ENCODE assay signal across 20 cellular contexts in the genomic region with DNA sequence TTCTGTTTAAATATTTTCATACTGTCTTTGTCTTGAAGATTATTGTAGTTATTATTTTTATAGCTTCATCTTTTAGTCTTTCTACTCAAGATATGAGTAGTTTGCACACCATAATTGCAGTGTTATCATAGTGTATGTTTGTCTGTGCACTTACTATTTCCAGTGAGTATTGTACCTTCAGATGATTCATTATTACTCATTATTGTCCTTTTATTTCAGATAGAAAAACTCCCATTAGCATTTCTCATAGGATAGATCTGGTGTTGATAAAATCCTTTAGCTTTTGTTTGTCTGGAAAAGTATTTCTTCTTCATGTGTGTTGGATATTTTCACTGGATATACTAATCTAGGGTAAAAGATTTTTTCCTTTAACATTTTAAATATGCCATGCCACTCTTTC.
DNase-seq lines count a peak whose midpoint lies in the region; FAIRE-seq and TF ChIP-seq lines count a peak whose summit lies in the region.
"Had no signal": no experiment of that assay in that cellular context is flagged by ENCODE, and none has a peak within 500 bp of the region (broad histone marks: within the 10 kb centered on the region; RNA-seq: fewer than 3 reads in every experiment).

No MANE protein-coding gene starts in this region.

- no peak overlapping the region for H3K4me3 ChIP-seq in bronchial epithelial cell (ENCODE audit: low read depth, low read length)
- H3K4me3 ChIP-seq: BLaER1, GM23248 had no signal

- no peak for FAIRE-seq in bronchial epithelial cell (lab: Jason Lieb, UNC)
- FAIRE-seq: A204.1, GM12891, GM18507, H1 had no signal

- no peaks in the 10 kb centered on the region for H3K27me3 ChIP-seq in bronchial epithelial cell (ENCODE audit: control insufficient read depth, insufficient read depth, low read length)
- H3K27me3 ChIP-seq: BLaER1 had no signal

- no peak for TF ChIP-seq CTCF in bronchial epithelial cell (IDR thresholded peaks at IDR 0.05; ENCODE audit: insufficient read depth, low read length, severe bottlenecking)
- TF ChIP-seq CTCF in GM20000 (IDR thresholded peaks at IDR 0.05; ENCODE audit: extremely low read depth, missing control alignments), result no peak

- H3K36me3 ChIP-seq in bronchial epithelial cell (ENCODE audit: control insufficient read depth, insufficient read depth, low read length), result no peaks in the 10 kb centered on the region
- H3K36me3 ChIP-seq: BLaER1 had no signal

- peak; percentile 15 for DNase-seq in DMS53 (lab: John Stamatoyannopoulos, UW)
- no peak for DNase-seq in DMS53 treated with DMSO at 0.1 percent for 48 hours (lab: John Stamatoyannopoulos, UW; ENCODE audit: unreplicated experiment)
- DNase-seq in HT1080 (ENCODE audit: low read depth), result peak; percentile 13
- peak; percentile 60 for DNase-seq in bronchial epithelial cell (ENCODE audit: low read depth)
- no peak for DNase-seq in NCI-H2081 (lab: John Stamatoyannopoulos, UW)
- DNase-seq in GM20000 (ENCODE audit: low spot score), result no peak
- DNase-seq: Caco-2; CD4-positive, CD25-positive, alpha-beta regulatory T cell; CD8-positive, alpha-beta T cell; DMS153; DMS79 treated with DMSO at 0.1 percent for 48 hours; GF-D8; GM23248; H7; HCEC 1CT had no signal

Comparison
In these comparisons a context has a peak if more than half of its experiments do, and no peak if none do; other contexts are left out.
1. DNase-seq: peak in DMS53 (single experiment), HT1080 (single experiment) and bronchial epithelial cell (single experiment); none in DMS53 treated with DMSO at 0.1 percent for 48 hours (single experiment), NCI-H2081 (0 of 2) and GM20000 (single experiment).